Comparison of ENCODE assay signal across 8 cellular contexts in the genomic region with DNA sequence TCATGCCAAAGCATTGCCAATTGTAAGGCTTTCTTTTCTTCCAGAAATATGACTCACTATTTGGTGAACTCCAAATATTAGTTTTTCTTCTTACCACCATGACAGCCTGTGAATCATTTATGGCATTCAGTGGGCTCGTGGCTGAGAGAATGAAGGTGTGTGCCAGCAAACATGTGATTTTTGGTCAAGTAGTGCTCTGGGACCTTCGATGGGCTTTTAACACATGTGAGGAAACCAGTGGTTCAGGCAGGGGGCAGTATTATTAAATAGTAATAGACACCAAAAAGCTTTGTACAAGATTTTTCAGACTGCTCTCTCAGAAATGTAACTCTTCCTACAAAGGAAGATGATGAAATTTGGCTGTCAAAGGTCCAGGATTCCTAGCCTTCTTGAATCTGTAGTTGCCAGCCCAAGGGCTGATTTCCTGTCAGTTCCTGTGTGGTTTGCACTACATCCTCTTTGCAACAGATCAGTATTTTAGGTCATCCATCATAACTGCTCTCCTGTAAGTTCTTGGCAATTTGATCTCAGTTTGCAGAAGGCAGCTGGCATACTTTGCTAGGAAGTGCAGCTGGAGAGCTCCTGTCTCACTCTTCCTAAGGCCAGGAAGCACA.
DNase-seq lines count a peak whose midpoint lies in the region; ATAC-seq and TF ChIP-seq lines count a peak whose summit lies in the region.

No MANE protein-coding gene starts in this region.

- DNase-seq in DMS53 treated with DMSO at 0.1 percent for 48 hours (lab: John Stamatoyannopoulos, UW; ENCODE audit: unreplicated experiment) (peak; percentile 11), KBM-7 (peak; percentile 94), dedifferentiated amniotic fluid mesenchymal stem cell (ENCODE audit: extremely low spot score) (peak; percentile 80), mucosa of descending colon (peak in 1 of 3 donors; percentile 39), superior temporal gyrus (ENCODE audit: extremely low spot score) (peak; percentile 43), mesenteric fat pad (ENCODE audit: low spot score) (no peak)

- no peaks in the 10 kb centered on the region for H3K27me3 Mint-ChIP-seq in T-helper 1 cell treated with Interleukin-12 subunit alpha and Interleukin-12 subunit beta and Interleukin-4 antibody, amounts not matched to agents 30 μg/mL and 1 μg/mL, for 36 hours (ENCODE audit: low read depth)

- peaks cover 72% of the 10 kb centered on the region for H3K4me1 Mint-ChIP-seq in T-helper 1 cell treated with Interleukin-12 subunit alpha and Interleukin-12 subunit beta and Interleukin-4 antibody, amounts not matched to agents 30 μg/mL and 1 μg/mL, for 36 hours (ENCODE audit: low read depth)

- peaks cover 16% of the 10 kb centered on the region for H3K4me1 ChIP-seq in mucosa of descending colon (ENCODE audit: low read depth)

- intact Hi-C loops in mucosa of descending colon (cut with DNase I, micrococcal nuclease): no loop called here

- H3K9me3 Mint-ChIP-seq in T-helper 1 cell treated with Interleukin-12 subunit alpha and Interleukin-12 subunit beta and Interleukin-4 antibody, amounts not matched to agents 30 μg/mL and 1 μg/mL, for 36 hours: peaks cover 18% of the 10 kb centered on the region

- peak overlapping the region; percentile 71 for H3K27ac Mint-ChIP-seq in T-helper 1 cell treated with Interleukin-12 subunit alpha and Interleukin-12 subunit beta and Interleukin-4 antibody, amounts not matched to agents 30 μg/mL and 1 μg/mL, for 36 hours

- H3K4me3 ChIP-seq in mucosa of descending colon: no peak overlapping the region

- no peak for TF ChIP-seq CTCF in mucosa of descending colon (IDR thresholded peaks at IDR 0.05)

- ATAC-seq in mucosa of descending colon: peak; percentile 64
- no peak for ATAC-seq in HG02938 (IDR thresholded peaks at IDR 0.05; ENCODE audit: unreplicated experiment)

- peaks cover 34% of the 10 kb centered on the region for H3K36me3 Mint-ChIP-seq in T-helper 1 cell treated with Interleukin-12 subunit alpha and Interleukin-12 subunit beta and Interleukin-4 antibody, amounts not matched to agents 30 μg/mL and 1 μg/mL, for 36 hours (ENCODE audit: low read depth)

- in situ Hi-C loops in KBM-7 (cut with MboI; ENCODE audit: low pct_unique_long_range_greater_than_20kb, low sequenced_read_pairs): no loop called here

- no peaks in the 10 kb centered on the region for H3K9me3 ChIP-seq in mucosa of descending colon

- peak overlapping the region; percentile 32 for H3K4me3 Mint-ChIP-seq in T-helper 1 cell treated with Interleukin-12 subunit alpha and Interleukin-12 subunit beta and Interleukin-4 antibody, amounts not matched to agents 30 μg/mL and 1 μg/mL, for 36 hours

- no peaks in the 10 kb centered on the region for H3K36me3 ChIP-seq in mucosa of descending colon (ENCODE audit: low read depth)
